1 cellular context compared by ENCODE assay signal in genomic region chr14:58133739-58134138, GRCh38.
TF ChIP-seq lines count a peak whose summit lies in the region.

No MANE protein-coding gene starts in this region.

TF ChIP-seq in GM23338, 12 proteins besides CTCF, POLR2A, EP300 and RAD21 (continued from another document):
- TF ChIP-seq ZNF462 (CRISPR knock-in tag; IDR thresholded peaks at IDR 0.05) (no peak), STAT1 (IDR thresholded peaks at IDR 0.05; ENCODE audit: unreplicated experiment) (no peak), POLR2AphosphoS5 (IDR thresholded peaks at IDR 0.05; ENCODE audit: low read depth) (no peak)
TF ChIP-seq in GM23338: peak in this region for 0.
